Comparison of ENCODE assay signal across 12 cellular contexts in genomic region chr14:104150201-104151027, GRCh38. TPM values are rescaled to one million over a fixed set of nuclear protein-coding genes. Genes with fewer than 3 reads are reported as not detected.
A peak's percentile ranks its signal among the peaks of the same experiment; 100 is the strongest.
DNase-seq lines count a peak whose midpoint lies in the region; ATAC-seq and TF ChIP-seq lines count a peak whose summit lies in the region.
"Had no signal": no experiment of that assay in that cellular context is flagged by ENCODE, and none has a peak within 500 bp of the region (broad histone marks: within the 10 kb centered on the region; RNA-seq: fewer than 3 reads in every experiment).

No MANE protein-coding gene starts in this region.

- DNase-seq in Daoy (ENCODE audit: low read depth) (peak; percentile 65), NCI-H1694 (lab: John Stamatoyannopoulos, UW) (peak; percentile 33), chondrocyte (ENCODE audit: low spot score) (no peak), myocyte (ENCODE audit: low read depth) (peak; percentile 18), omental fat pad (ENCODE audit: low spot score) (no peak), MCF 10A (ENCODE audit: unreplicated experiment) (no peak)
- no peak for DNase-seq in activated CD4-positive, alpha-beta T cell treated with anti-CD3 and anti-CD28 coated beads, Interleukin-2, amount 50 U/mL, for 1 hour
- DNase-seq: activated T-cell treated with anti-CD3 and anti-CD28 coated beads, Interleukin-2, amount 50 U/mL, for 24 hours; midbrain; NCI-H187 treated with DMSO at 0.1 percent for 48 hours had no signal

- H3K27ac Mint-ChIP-seq in chondrocyte (ENCODE audit: unreplicated experiment) (no peak overlapping the region), MCF 10A (ENCODE audit: low read depth, unreplicated experiment) (no peak overlapping the region)
- H3K27ac Mint-ChIP-seq: activated T-cell treated with anti-CD3 and anti-CD28 coated beads, Interleukin-2, amount 50 U/mL, for 24 hours; stimulated activated naive CD8-positive, alpha-beta T cell treated with anti-CD3 and anti-CD28 coated beads, Interleukin-15, Interleukin-2, amounts not matched to agents 100 ng/mL and 50 ng/mL, for 24 hours had no signal

- BruUV-seq in MCF 10A (replicated peaks; lab: Mats Ljungman, UMichigan), result no TSS peak

- H3K27me3 Mint-ChIP-seq in chondrocyte (ENCODE audit: low read depth), result peaks cover 2% of the 10 kb centered on the region
- peaks cover 12% of the 10 kb centered on the region for H3K27me3 Mint-ChIP-seq in MCF 10A (ENCODE audit: insufficient read depth, unreplicated experiment)
- H3K27me3 Mint-ChIP-seq: stimulated activated naive CD8-positive, alpha-beta T cell treated with anti-CD3 and anti-CD28 coated beads, Interleukin-15, Interleukin-2, amounts not matched to agents 100 ng/mL and 50 ng/mL, for 24 hours had no signal

- H3K36me3 Mint-ChIP-seq in chondrocyte (ENCODE audit: low read depth) (no peaks in the 10 kb centered on the region), MCF 10A (ENCODE audit: insufficient read depth, unreplicated experiment) (no peaks in the 10 kb centered on the region)

- intact Hi-C loops in MCF 10A (cut with micrococcal nuclease), result no loop called here

- CTCF ChIA-PET in MCF 10A (lab: Yijun Ruan, JAX), result interaction anchor here (0.6 kb wide), 1 partner anchor 415 kb away, joined by 3 read pairs; no protein-coding TSS in a partner anchor

- peaks cover 7% of the 10 kb centered on the region for H3K4me1 Mint-ChIP-seq in chondrocyte (ENCODE audit: low read depth)
- H3K4me1 Mint-ChIP-seq in MCF 10A (ENCODE audit: insufficient read depth, unreplicated experiment), result no peaks in the 10 kb centered on the region

- POLR2A ChIA-PET in MCF 10A (lab: Yijun Ruan, JAX), result no interaction called here

- TF ChIP-seq CTCF in chondrocyte (IDR thresholded peaks at IDR 0.05), result peak; percentile 65
- no peak for TF ChIP-seq CTCF in omental fat pad (IDR thresholded peaks at IDR 0.05)
- TF ChIP-seq CTCF in MCF 10A (IDR thresholded peaks at IDR 0.05; ENCODE audit: unreplicated experiment), result no peak

- H3K9me3 Mint-ChIP-seq in chondrocyte (ENCODE audit: low read depth) (no peaks in the 10 kb centered on the region), MCF 10A (ENCODE audit: unreplicated experiment) (no peaks in the 10 kb centered on the region)
- H3K9me3 Mint-ChIP-seq: activated T-cell treated with anti-CD3 and anti-CD28 coated beads, Interleukin-2, amount 50 U/mL, for 24 hours; stimulated activated naive CD8-positive, alpha-beta T cell treated with anti-CD3 and anti-CD28 coated beads, Interleukin-15, Interleukin-2, amounts not matched to agents 100 ng/mL and 50 ng/mL, for 24 hours had no signal

- ATAC-seq in HG03135 (IDR thresholded peaks at IDR 0.05; ENCODE audit: unreplicated experiment) (no peak), omental fat pad (ENCODE audit: low FRiP score) (no peak)

- no peak overlapping the region for H3K4me3 Mint-ChIP-seq in chondrocyte (ENCODE audit: unreplicated experiment)
- H3K4me3 Mint-ChIP-seq in MCF 10A (ENCODE audit: unreplicated experiment), result no peak overlapping the region
- H3K4me3 Mint-ChIP-seq: activated T-cell treated with anti-CD3 and anti-CD28 coated beads, Interleukin-2, amount 50 U/mL, for 24 hours; stimulated activated naive CD8-positive, alpha-beta T cell treated with anti-CD3 and anti-CD28 coated beads, Interleukin-15, Interleukin-2, amounts not matched to agents 100 ng/mL and 50 ng/mL, for 24 hours had no signal

RNA-seq across cellular contexts. Expression of gene KIF26A, which starts 12.0 kb away (rescaled TPM):
- 1.7 and 1.8 TPM in 2 replicates for total RNA-seq in Daoy (2014; rRNA removed; shearing (Covaris generic))
- total RNA-seq in chondrocyte, result 0.28 to 0.60 TPM (median 0.60 TPM) in 3 replicates
- not detected in 2 replicates for total RNA-seq in myocyte
- not detected for polyA plus RNA-seq in myocyte (2012)
- 1 to 10 TPM in 3 of 4 donors, under 1 TPM in 1; 0.74 to 7.3 (median 2.4) TPM for total RNA-seq in omental fat pad
- 0.26 and 0.39 TPM in 2 replicates for total RNA-seq in MCF 10A (2022)

Comparison
In these comparisons a context has a peak if more than half of its experiments do, and no peak if none do; other contexts are left out.
1. DNase-seq: peak in Daoy (single experiment), NCI-H1694 (single experiment) and myocyte (single experiment); none in chondrocyte (single experiment), omental fat pad (single experiment), MCF 10A (single experiment) and activated CD4-positive, alpha-beta T cell treated with anti-CD3 and anti-CD28 coated beads, Interleukin-2, amount 50 U/mL, for 1 hour (single experiment).